Comparison of ENCODE assay signal across 10 cellular contexts in genomic region chr3:64291345-64291744, GRCh38.
A peak's percentile ranks its signal among the peaks of the same experiment; 100 is the strongest.
DNase-seq lines count a peak whose midpoint lies in the region; ATAC-seq and TF ChIP-seq lines count a peak whose summit lies in the region.
"Had no signal": no experiment of that assay in that cellular context is flagged by ENCODE, and none has a peak within 500 bp of the region (broad histone marks: within the 10 kb centered on the region; RNA-seq: fewer than 3 reads in every experiment).

No MANE protein-coding gene starts in this region.

- H3K27me3 ChIP-seq in fibroblast of lung (ENCODE audit: control insufficient read depth, insufficient read depth, low read length) = no peaks in the 10 kb centered on the region
- no peaks in the 10 kb centered on the region for H3K27me3 ChIP-seq in psoas muscle (ENCODE audit: insufficient read depth in 3 of 3, low read length in 2 of 3)

- intact Hi-C loops in psoas muscle (cut with DNase I) = no loop called here

- H3K9me3 ChIP-seq in fibroblast of lung (ENCODE audit: control insufficient read depth, insufficient read depth, low read depth, low read length) (no peaks in the 10 kb centered on the region), psoas muscle (no peaks in the 10 kb centered on the region)

- H3K36me3 ChIP-seq in fibroblast of lung (ENCODE audit: control insufficient read depth, insufficient read depth, low read length) (no peaks in the 10 kb centered on the region), psoas muscle (ENCODE audit: insufficient read depth in 1 of 2, low read depth in 1 of 2) (no peaks in the 10 kb centered on the region)

- peaks cover 11% of the 10 kb centered on the region for H3K4me1 ChIP-seq in fibroblast of lung (ENCODE audit: control insufficient read depth, extremely low read depth, insufficient read depth, low read length)
- no peaks in the 10 kb centered on the region for H3K4me1 ChIP-seq in psoas muscle

- no peaks in the 10 kb centered on the region for H4K20me1 ChIP-seq in fibroblast of lung (ENCODE audit: control insufficient read depth, extremely low read depth, insufficient read depth, low read length)

- WGBS in psoas muscle, 3 donors = 36 to 49% (median 37%) methylated on average over 3 of the region's 3 CpGs

- ATAC-seq in psoas muscle (peak; percentile 48 to 85 (median 74)), HG03439 (IDR thresholded peaks at IDR 0.05; ENCODE audit: unreplicated experiment) (no peak)

- H3K79me2 ChIP-seq in fibroblast of lung (ENCODE audit: control insufficient read depth, insufficient read depth, low read length) = no peaks in the 10 kb centered on the region

- no peak overlapping the region for H3K4me3 ChIP-seq in fibroblast of lung (replicated peaks in 1 of 4; ENCODE audit: control extremely low read depth in 1 of 4, insufficient read depth in 1 of 4, low read depth in 3 of 4, low read length in 4 of 4)
- no peak overlapping the region for H3K4me3 ChIP-seq in psoas muscle

- H3K9ac ChIP-seq in fibroblast of lung (ENCODE audit: insufficient read depth, low read length) = no peak overlapping the region

- DNase-seq in ELR (ENCODE audit: low read depth) = peak; percentile 91
- peak; percentile 79 for DNase-seq in RKO (ENCODE audit: low spot score)
- peak; percentile 90 to 96 for DNase-seq in fibroblast of lung (ENCODE audit: low read depth in 2 of 2)
- DNase-seq in psoas muscle = peak; percentile 47 to 63
- no peak for DNase-seq in activated naive CD4-positive, alpha-beta T cell (lab: John Stamatoyannopoulos, UW)
- DNase-seq in activated CD4-positive, CD25-positive, alpha-beta regulatory T cell (lab: John Stamatoyannopoulos, UW) = no peak
- no peak for DNase-seq in activated CD4-positive, alpha-beta T cell treated with anti-CD3 and anti-CD28 coated beads, Interleukin-2, amount 50 U/mL, for 48 hours
- DNase-seq: activated CD4-positive, alpha-beta T cell treated with anti-CD3 and anti-CD28 coated beads for 4 hours; caudate nucleus had no signal

- no peak overlapping the region for H2AFZ ChIP-seq in fibroblast of lung (ENCODE audit: low read length)

- H3K27ac ChIP-seq in fibroblast of lung (ENCODE audit: insufficient read depth, low read length) = peak overlapping the region; percentile 36
- no peak overlapping the region for H3K27ac ChIP-seq in psoas muscle

- no peak for TF ChIP-seq CTCF in fibroblast of lung (conservative IDR thresholded peaks at IDR 0.05 in 1 of 2, IDR thresholded peaks at IDR 0.05 in 1 of 2; ENCODE audit: low read depth in 1 of 2, low read length in 2 of 2)
- no peak for TF ChIP-seq CTCF in psoas muscle (IDR thresholded peaks at IDR 0.05)

- peak overlapping the region; percentile 11 for H3K4me2 ChIP-seq in fibroblast of lung (ENCODE audit: extremely low read depth, insufficient read depth, low read length)

Comparison
In these comparisons a context has a peak if more than half of its experiments do, and no peak if none do; other contexts are left out.
1. DNase-seq: peak in ELR (single experiment), RKO (single experiment), fibroblast of lung (2 of 2) and psoas muscle (2 of 2); none in activated naive CD4-positive, alpha-beta T cell (0 of 4), activated CD4-positive, CD25-positive, alpha-beta regulatory T cell (0 of 4) and activated CD4-positive, alpha-beta T cell treated with anti-CD3 and anti-CD28 coated beads, Interleukin-2, amount 50 U/mL, for 48 hours (0 of 2).